ENCODE assay signal across 8 cellular contexts in the genomic region with DNA sequence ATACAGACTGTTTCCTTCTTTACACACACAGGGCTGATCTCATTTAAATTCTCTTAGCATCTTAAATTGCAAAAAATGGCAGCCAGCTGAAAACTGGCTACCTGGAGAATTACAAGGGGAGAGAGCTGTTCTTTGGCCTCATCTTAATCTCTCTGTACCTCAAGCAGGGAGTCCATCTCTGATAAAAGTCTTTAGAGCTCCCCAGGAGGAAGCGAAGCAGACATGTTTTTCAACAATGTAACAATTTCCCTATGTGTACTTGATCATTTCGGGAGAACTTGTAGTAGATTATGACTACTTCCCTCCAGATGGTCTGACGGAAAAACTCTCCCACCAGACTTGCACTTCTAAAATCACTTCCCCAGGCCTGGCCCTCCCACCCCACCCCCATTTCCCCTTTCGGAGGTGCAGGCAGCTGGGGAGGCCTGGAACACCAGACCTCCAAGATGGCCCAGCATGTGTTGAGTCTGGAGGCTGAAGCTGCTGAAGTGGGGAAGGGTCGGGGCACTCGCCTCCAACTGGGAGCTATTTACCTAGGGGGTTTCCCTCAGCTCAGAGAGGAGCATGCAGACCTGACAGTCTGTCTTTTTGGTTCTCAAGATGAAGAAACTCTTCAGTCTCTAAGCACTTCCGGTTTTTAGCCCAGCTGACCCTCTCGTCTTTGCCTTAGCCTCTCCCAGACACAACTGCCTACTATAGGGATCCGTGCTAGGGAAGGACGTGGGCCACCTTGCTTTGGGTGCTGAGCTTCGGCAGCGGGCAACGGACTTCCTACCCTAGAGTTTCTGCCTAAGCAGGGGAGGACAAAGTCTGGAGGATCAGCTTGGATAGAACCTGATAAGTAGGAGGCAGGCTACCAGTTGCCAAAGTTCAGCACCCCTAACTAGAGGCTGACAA.
DNase-seq lines count a peak whose midpoint lies in the region; ATAC-seq and TF ChIP-seq lines count a peak whose summit lies in the region.

No MANE protein-coding gene starts in this region.

- H3K27ac Mint-ChIP-seq in stimulated activated naive CD8-positive, alpha-beta T cell treated with anti-CD3 and anti-CD28 coated beads, Interleukin-15, Interleukin-2, amounts not matched to agents 100 ng/mL and 50 ng/mL, for 24 hours = peak overlapping the region; percentile 98
- peak overlapping the region; percentile 91 for H3K27ac Mint-ChIP-seq in activated T-helper 2 cell treated with anti-CD3 and anti-CD28 coated beads, Interferon-gamma antibody, Interleukin-2, Interleukin-4, amounts not matched to agents 10 μg/mL and 5 μg/mL and 100 μg/mL, durations not matched to agents 14 hours and 24 hours and 36 hours
- peak overlapping the region; percentile 89 for H3K27ac Mint-ChIP-seq in mesothelial cell of epicardium

- ATAC-seq in stimulated activated naive CD8-positive, alpha-beta T cell treated with anti-CD3 and anti-CD28 coated beads, Interleukin-15, Interleukin-2, amounts not matched to agents 100 U/mL and 50 U/mL, for 24 hours = no peak
- no peak for ATAC-seq in GM19035 (IDR thresholded peaks at IDR 0.05; ENCODE audit: unreplicated experiment)

- no peaks in the 10 kb centered on the region for H3K9me3 Mint-ChIP-seq in stimulated activated naive CD8-positive, alpha-beta T cell treated with anti-CD3 and anti-CD28 coated beads, Interleukin-15, Interleukin-2, amounts not matched to agents 100 ng/mL and 50 ng/mL, for 24 hours
- no peaks in the 10 kb centered on the region for H3K9me3 Mint-ChIP-seq in activated T-helper 2 cell treated with anti-CD3 and anti-CD28 coated beads, Interferon-gamma antibody, Interleukin-2, Interleukin-4, amounts not matched to agents 10 μg/mL and 5 μg/mL and 100 μg/mL, durations not matched to agents 14 hours and 24 hours and 36 hours
- no peaks in the 10 kb centered on the region for H3K9me3 Mint-ChIP-seq in mesothelial cell of epicardium

- TF ChIP-seq CTCF in mesothelial cell of epicardium (IDR thresholded peaks at IDR 0.05; ENCODE audit: unreplicated experiment) = no peak

- DNase-seq in stimulated activated naive CD8-positive, alpha-beta T cell treated with anti-CD3 and anti-CD28 coated beads, Interleukin-15, Interleukin-2, amounts not matched to agents 100 U/mL and 50 U/mL, for 24 hours = no peak
- no peak for DNase-seq in activated T-helper 2 cell treated with anti-CD3 and anti-CD28 coated beads, Interferon-gamma antibody, Interleukin-2, Interleukin-4, amounts not matched to agents 10 μg/mL and 5 μg/mL and 100 μg/mL, durations not matched to agents 14 hours and 24 hours and 36 hours (ENCODE audit: low spot score)
- DNase-seq in mesothelial cell of epicardium (ENCODE audit: low spot score in 2 of 2, unreplicated experiment in 2 of 2) = no peak
- DNase-seq in NCI-H2171 treated with DMSO at 0.1 percent for 48 hours (lab: John Stamatoyannopoulos, UW) = no peak
- no peak for DNase-seq in EL
- no peak for DNase-seq in NK-92 (lab: John Stamatoyannopoulos, UW; ENCODE audit: unreplicated experiment)

- H3K4me3 Mint-ChIP-seq in stimulated activated naive CD8-positive, alpha-beta T cell treated with anti-CD3 and anti-CD28 coated beads, Interleukin-15, Interleukin-2, amounts not matched to agents 100 ng/mL and 50 ng/mL, for 24 hours = peak overlapping the region; percentile 75
- peak overlapping the region; percentile 6 for H3K4me3 Mint-ChIP-seq in activated T-helper 2 cell treated with anti-CD3 and anti-CD28 coated beads, Interferon-gamma antibody, Interleukin-2, Interleukin-4, amounts not matched to agents 10 μg/mL and 5 μg/mL and 100 μg/mL, durations not matched to agents 14 hours and 24 hours and 36 hours (ENCODE audit: low read depth)
- H3K4me3 Mint-ChIP-seq in mesothelial cell of epicardium = peak overlapping the region; percentile 60

- no peaks in the 10 kb centered on the region for H3K27me3 Mint-ChIP-seq in stimulated activated naive CD8-positive, alpha-beta T cell treated with anti-CD3 and anti-CD28 coated beads, Interleukin-15, Interleukin-2, amounts not matched to agents 100 ng/mL and 50 ng/mL, for 24 hours
- peaks cover 2% of the 10 kb centered on the region for H3K27me3 Mint-ChIP-seq in activated T-helper 2 cell treated with anti-CD3 and anti-CD28 coated beads, Interferon-gamma antibody, Interleukin-2, Interleukin-4, amounts not matched to agents 10 μg/mL and 5 μg/mL and 100 μg/mL, durations not matched to agents 14 hours and 24 hours and 36 hours (ENCODE audit: low read depth)
- H3K27me3 Mint-ChIP-seq in mesothelial cell of epicardium (ENCODE audit: low read depth) = no peaks in the 10 kb centered on the region

- H3K4me1 Mint-ChIP-seq in stimulated activated naive CD8-positive, alpha-beta T cell treated with anti-CD3 and anti-CD28 coated beads, Interleukin-15, Interleukin-2, amounts not matched to agents 100 ng/mL and 50 ng/mL, for 24 hours (ENCODE audit: low read depth) = peaks cover 66% of the 10 kb centered on the region
- peaks cover 47% of the 10 kb centered on the region for H3K4me1 Mint-ChIP-seq in activated T-helper 2 cell treated with anti-CD3 and anti-CD28 coated beads, Interferon-gamma antibody, Interleukin-2, Interleukin-4, amounts not matched to agents 10 μg/mL and 5 μg/mL and 100 μg/mL, durations not matched to agents 14 hours and 24 hours and 36 hours (ENCODE audit: low read depth)
- peaks cover 75% of the 10 kb centered on the region for H3K4me1 Mint-ChIP-seq in mesothelial cell of epicardium

- no peaks in the 10 kb centered on the region for H3K36me3 Mint-ChIP-seq in stimulated activated naive CD8-positive, alpha-beta T cell treated with anti-CD3 and anti-CD28 coated beads, Interleukin-15, Interleukin-2, amounts not matched to agents 100 ng/mL and 50 ng/mL, for 24 hours (ENCODE audit: low read depth)
- no peaks in the 10 kb centered on the region for H3K36me3 Mint-ChIP-seq in activated T-helper 2 cell treated with anti-CD3 and anti-CD28 coated beads, Interferon-gamma antibody, Interleukin-2, Interleukin-4, amounts not matched to agents 10 μg/mL and 5 μg/mL and 100 μg/mL, durations not matched to agents 14 hours and 24 hours and 36 hours (ENCODE audit: low read depth)
- H3K36me3 Mint-ChIP-seq in mesothelial cell of epicardium = no peaks in the 10 kb centered on the region

- intact Hi-C loops in activated T-helper 2 cell treated with anti-CD3 and anti-CD28 coated beads, Interferon-gamma antibody, Interleukin-2, Interleukin-4, amounts not matched to agents 10 μg/mL and 5 μg/mL and 100 μg/mL, durations not matched to agents 14 hours and 24 hours and 36 hours (cut with micrococcal nuclease) = loop anchor here (2.0 kb wide), 1 partner anchor 426 kb away; no protein-coding TSS in a partner anchor

Comparison
In these comparisons a context has a peak if more than half of its experiments do, and no peak if none do; other contexts are left out.
1. H3K4me3 Mint-ChIP-seq: peak in every context shown above with its lines; median percentile 75 in stimulated activated naive CD8-positive, alpha-beta T cell treated with anti-CD3 and anti-CD28 coated beads, Interleukin-15, Interleukin-2, amounts not matched to agents 100 ng/mL and 50 ng/mL, for 24 hours; 60 in mesothelial cell of epicardium; 6 in activated T-helper 2 cell treated with anti-CD3 and anti-CD28 coated beads, Interferon-gamma antibody, Interleukin-2, Interleukin-4, amounts not matched to agents 10 μg/mL and 5 μg/mL and 100 μg/mL, durations not matched to agents 14 hours and 24 hours and 36 hours.